Comparison of ENCODE assay signal across 12 cellular contexts in genomic region chr5:180119031-180119885, GRCh38.
"Had no signal": no experiment of that assay in that cellular context is flagged by ENCODE, and none has a peak within 500 bp of the region (broad histone marks: within the 10 kb centered on the region; RNA-seq: fewer than 3 reads in every experiment).

No MANE protein-coding gene starts in this region.

- H3K27ac ChIP-seq: gastroesophageal sphincter, heart right ventricle, ovary, stomach, thoracic aorta, VCaP had no signal

- H3K36me3 ChIP-seq: gastroesophageal sphincter, heart right ventricle, ovary, stomach, thoracic aorta had no signal

- H3K4me1 ChIP-seq: gastroesophageal sphincter, heart right ventricle, stomach had no signal

- DNase-seq: activated CD4-positive, alpha-beta T cell treated with anti-CD3 and anti-CD28 coated beads for 4 hours; activated CD8-positive, alpha-beta memory T cell treated with anti-CD3 and anti-CD28 coated beads for 24 hours; activated naive CD4-positive, alpha-beta T cell treated with anti-CD3 and anti-CD28 coated beads, Interleukin-2, amount 50 U/mL, for 16 hours; SHP77; stomach had no signal

- H3K9me3 ChIP-seq: gastroesophageal sphincter, heart right ventricle, ovary, stomach, thoracic aorta had no signal

- ATAC-seq: gastroesophageal sphincter, SK-N-SH treated with all-trans-retinoic acid at 6 μM for 48 hours had no signal

- H3K27me3 ChIP-seq: ovary had no signal

- H3K4me3 ChIP-seq: dorsolateral prefrontal cortex, gastroesophageal sphincter, heart right ventricle, ovary, stomach, thoracic aorta had no signal
